Comparison of ENCODE assay signal across 8 cellular contexts in genomic region chr1:145465405-145466144, GRCh38. TPM values are rescaled to one million over a fixed set of nuclear protein-coding genes. Genes with fewer than 3 reads are reported as not detected.
DNase-seq lines count a peak whose midpoint lies in the region; ATAC-seq lines count a peak whose summit lies in the region.
"Not testable (repeated sequence)": the region's sequence is repeated elsewhere in the genome, so short reads cannot be mapped to it uniquely, and the experiment has no call there.

No MANE protein-coding gene starts in this region.

- not testable (repeated sequence) for H3K9me3 Mint-ChIP-seq in T-helper 1 cell treated with Interleukin-12 subunit alpha and Interleukin-12 subunit beta and Interleukin-4 antibody, amounts not matched to agents 30 μg/mL and 1 μg/mL, for 36 hours

- H3K36me3 Mint-ChIP-seq in T-helper 1 cell treated with Interleukin-12 subunit alpha and Interleukin-12 subunit beta and Interleukin-4 antibody, amounts not matched to agents 30 μg/mL and 1 μg/mL, for 36 hours (ENCODE audit: low read depth): not testable (repeated sequence)

- not testable (repeated sequence) for H3K27ac ChIP-seq in urinary bladder (ENCODE audit: low read depth)

- peak; percentile 78 for DNase-seq in NCI-H1694 (lab: John Stamatoyannopoulos, UW)
- DNase-seq in amniotic epithelial cell (ENCODE audit: low read depth): peak; percentile 91
- not testable (repeated sequence) for DNase-seq in left ventricle myocardium superior
- DNase-seq in renal cortical epithelial cell (ENCODE audit: low read depth): peak; percentile 95

- not testable (repeated sequence) for H3K4me1 Mint-ChIP-seq in T-helper 1 cell treated with Interleukin-12 subunit alpha and Interleukin-12 subunit beta and Interleukin-4 antibody, amounts not matched to agents 30 μg/mL and 1 μg/mL, for 36 hours (ENCODE audit: low read depth)

- peaks cover 15% of the 10 kb centered on the region for H3K27me3 Mint-ChIP-seq in T-helper 1 cell treated with Interleukin-12 subunit alpha and Interleukin-12 subunit beta and Interleukin-4 antibody, amounts not matched to agents 30 μg/mL and 1 μg/mL, for 36 hours (ENCODE audit: low read depth)

- ATAC-seq in GM18502 (IDR thresholded peaks at IDR 0.05; ENCODE audit: poor library complexity, unreplicated experiment): peak; percentile 90
- ATAC-seq in HG02852 (IDR thresholded peaks at IDR 0.05; ENCODE audit: unreplicated experiment): peak; percentile 82
- peak; percentile 92 for ATAC-seq in left ventricle myocardium superior

- intact Hi-C loops in left ventricle myocardium superior (cut with micrococcal nuclease): not testable (repeated sequence)

- H3K4me3 ChIP-seq in urinary bladder (ENCODE audit: low read depth, low read length): peak overlapping the region; percentile 12

- H3K4me3 Mint-ChIP-seq in T-helper 1 cell treated with Interleukin-12 subunit alpha and Interleukin-12 subunit beta and Interleukin-4 antibody, amounts not matched to agents 30 μg/mL and 1 μg/mL, for 36 hours: peak overlapping the region; percentile 84

- not testable (repeated sequence) for H3K36me3 ChIP-seq in urinary bladder (ENCODE audit: insufficient read depth)

- under 1% methylated on average over 18 of the region's 35 CpGs for WGBS in urinary bladder

- H3K27ac Mint-ChIP-seq in T-helper 1 cell treated with Interleukin-12 subunit alpha and Interleukin-12 subunit beta and Interleukin-4 antibody, amounts not matched to agents 30 μg/mL and 1 μg/mL, for 36 hours: peak overlapping the region; percentile 93

- not testable (repeated sequence) for H3K4me1 ChIP-seq in urinary bladder (ENCODE audit: insufficient read depth)

RNA-seq across cellular contexts. Expression of gene NBPF20, which starts 40.2 kb away (rescaled TPM):
- total RNA-seq in left ventricle myocardium superior: 0.50 TPM
- total RNA-seq in renal cortical epithelial cell: 1.7 and 13.5 TPM in 2 replicates
- total RNA-seq in urinary bladder: 4.4 TPM
- polyA plus RNA-seq in urinary bladder: 1.5 TPM
